24 cellular contexts compared by ENCODE assay signal in the genomic region with DNA sequence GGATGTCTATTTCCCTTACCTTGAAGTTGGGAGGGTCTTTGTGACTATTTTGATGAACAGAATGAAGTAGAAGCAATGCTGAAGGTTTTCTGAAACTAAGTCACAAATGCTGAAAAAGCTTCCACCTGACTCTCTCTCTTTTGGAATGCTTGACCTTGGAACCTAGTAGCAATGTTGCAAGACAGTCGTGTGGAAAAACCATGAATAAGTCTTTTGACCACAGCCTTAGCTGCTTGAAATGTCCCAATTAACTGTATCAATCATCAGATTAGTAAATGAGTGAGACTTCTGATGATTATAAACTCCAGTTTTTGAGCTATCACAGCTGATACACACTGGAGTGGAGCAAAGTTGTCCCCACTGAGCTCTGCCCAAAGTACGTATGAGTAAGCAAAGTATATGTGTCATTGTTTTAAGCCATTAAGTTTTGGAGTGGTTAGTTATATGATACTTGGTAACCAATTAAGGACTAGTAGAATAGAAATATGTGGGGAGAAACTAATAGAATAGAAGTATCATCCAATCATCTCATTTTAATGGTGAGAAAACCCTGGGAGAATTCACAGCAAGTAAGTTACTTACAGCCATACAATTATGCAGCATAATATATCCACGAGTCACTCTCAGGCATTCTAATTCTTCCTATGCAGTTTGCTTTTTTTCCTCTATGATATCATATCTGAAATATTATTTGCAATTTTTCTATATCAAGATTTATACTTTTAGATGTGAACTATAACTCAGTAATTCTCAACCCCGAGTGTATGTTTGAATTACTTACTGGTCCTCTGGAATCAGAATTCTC.
DNase-seq lines count a peak whose midpoint lies in the region; ATAC-seq and TF ChIP-seq lines count a peak whose summit lies in the region.
"Had no signal": no experiment of that assay in that cellular context is flagged by ENCODE, and none has a peak within 500 bp of the region (broad histone marks: within the 10 kb centered on the region; RNA-seq: fewer than 3 reads in every experiment).

No MANE protein-coding gene starts in this region.

- H3F3A ChIP-seq in PC-3 (ENCODE audit: low read length, unreplicated experiment): no peaks in the 10 kb centered on the region

- H4K20me1 ChIP-seq in PC-3 (ENCODE audit: low read length): no peaks in the 10 kb centered on the region
- H4K20me1 ChIP-seq: BLaER1 treated with 17β-estradiol and CSF1 and Interleukin-3, amounts not matched to agents 10 nM and 100 nM had no signal

- no peak overlapping the region for H2BK15ac ChIP-seq in mesenchymal stem cell (ENCODE audit: low read depth, poor library complexity, severe bottlenecking)

- 85% methylated on average over 2 of the region's 4 CpGs for WGBS in mesenchymal stem cell

- H3K9ac ChIP-seq in PC-3 (ENCODE audit: low read length): no peak overlapping the region
- H3K9ac ChIP-seq in mesenchymal stem cell (ENCODE audit: low read length): no peak overlapping the region
- H3K9ac ChIP-seq: BLaER1 treated with 17β-estradiol and CSF1 and Interleukin-3, amounts not matched to agents 10 nM and 100 nM had no signal

- no peak overlapping the region for H2BK12ac ChIP-seq in mesenchymal stem cell (ENCODE audit: low read length in 2 of 2)

- H3K4me2 ChIP-seq in PC-3 (ENCODE audit: low read length) (no peak overlapping the region), mesenchymal stem cell (ENCODE audit: low read length, poor library complexity, severe bottlenecking) (no peak overlapping the region)
- H3K4me2 ChIP-seq: BLaER1 treated with 17β-estradiol and CSF1 and Interleukin-3, amounts not matched to agents 10 nM and 100 nM had no signal

- H4K8ac ChIP-seq in mesenchymal stem cell (ENCODE audit: low read length): no peak overlapping the region

- H3K18ac ChIP-seq in mesenchymal stem cell (ENCODE audit: low read depth in 1 of 2, low read length in 2 of 2): no peak overlapping the region

- H3K79me2 ChIP-seq in PC-3 (ENCODE audit: low read length): no peaks in the 10 kb centered on the region

- H4K91ac ChIP-seq in mesenchymal stem cell (ENCODE audit: low read length): no peak overlapping the region

- no peak overlapping the region for H3K4ac ChIP-seq in mesenchymal stem cell (ENCODE audit: low read depth in 1 of 2, low read length in 2 of 2)

- no peaks in the 10 kb centered on the region for H3K9me2 ChIP-seq in PC-3 (replicated peaks; ENCODE audit: low read length)

- H2BK5ac ChIP-seq in mesenchymal stem cell (ENCODE audit: low read depth, low read length, poor library complexity, severe bottlenecking): no peak overlapping the region

- 0 out of 2 replicates have a peak overlapping the region, but pooled peaks have one; percentile 3 for H2AFZ ChIP-seq in PC-3 (ENCODE audit: low read length)
- H2AFZ ChIP-seq in mesenchymal stem cell (ENCODE audit: low read depth, low read length): no peak overlapping the region

- H3K4me1 ChIP-seq in PC-3 (ENCODE audit: insufficient read depth, low read length) (no peaks in the 10 kb centered on the region), mesenchymal stem cell (ENCODE audit: control insufficient read depth, insufficient read depth, low read depth, low read length) (peaks cover 2% of the 10 kb centered on the region)
- H3K4me1 ChIP-seq: ascending aorta; BLaER1 treated with 17β-estradiol and CSF1 and Interleukin-3, amounts not matched to agents 10 nM and 100 nM; gastroesophageal sphincter; upper lobe of right lung had no signal

- H3K27ac ChIP-seq in PC-3 (ENCODE audit: low read length) (no peak overlapping the region), mesenchymal stem cell (ENCODE audit: low read length, poor library complexity, severe bottlenecking) (no peak overlapping the region)
- H3K27ac ChIP-seq: ascending aorta; BLaER1 treated with 17β-estradiol and CSF1 and Interleukin-3, amounts not matched to agents 10 nM and 100 nM; gastroesophageal sphincter; upper lobe of right lung had no signal

- no peaks in the 10 kb centered on the region for H3K36me3 ChIP-seq in PC-3 (ENCODE audit: low read depth, low read length)
- H3K36me3 ChIP-seq in mesenchymal stem cell (ENCODE audit: control insufficient read depth in 1 of 2, insufficient read depth in 2 of 2, low read depth in 1 of 2, low read length in 2 of 2): no peaks in the 10 kb centered on the region
- H3K36me3 ChIP-seq: ascending aorta; BLaER1 treated with 17β-estradiol and CSF1 and Interleukin-3, amounts not matched to agents 10 nM and 100 nM; gastroesophageal sphincter; upper lobe of right lung had no signal

- no peaks in the 10 kb centered on the region for H3K27me3 ChIP-seq in PC-3 (ENCODE audit: low read length)
- no peaks in the 10 kb centered on the region for H3K27me3 ChIP-seq in mesenchymal stem cell (ENCODE audit: control insufficient read depth in 1 of 2, insufficient read depth in 1 of 2, low read length in 2 of 2)
- H3K27me3 ChIP-seq: ascending aorta; BLaER1 treated with 17β-estradiol and CSF1 and Interleukin-3, amounts not matched to agents 10 nM and 100 nM; gastroesophageal sphincter; upper lobe of right lung had no signal

- H3K4me3 ChIP-seq in PC-3 (ENCODE audit: low read length) (no peak overlapping the region), mesenchymal stem cell (ENCODE audit: insufficient read depth in 1 of 2, low read depth in 1 of 2, low read length in 2 of 2) (no peak overlapping the region)
- H3K4me3 ChIP-seq: ascending aorta; BLaER1 treated with 17β-estradiol and CSF1 and Interleukin-3, amounts not matched to agents 10 nM and 100 nM; gastroesophageal sphincter; lung; upper lobe of right lung had no signal

- no peaks in the 10 kb centered on the region for H3K79me1 ChIP-seq in mesenchymal stem cell (replicated peaks; ENCODE audit: low read length, poor library complexity, severe bottlenecking)

- no TSS peak for BruUV-seq in PC-3 (replicated peaks; lab: Mats Ljungman, UMichigan)

- H3K14ac ChIP-seq in mesenchymal stem cell (ENCODE audit: low read length in 2 of 2): no peak overlapping the region

- no peak overlapping the region for H2AK5ac ChIP-seq in mesenchymal stem cell (ENCODE audit: low read length, severe bottlenecking)

- DNase-seq in EL (peak; percentile 30), PC-3 (peak; percentile 12), dedifferentiated amniotic fluid mesenchymal stem cell (ENCODE audit: extremely low spot score) (peak; percentile 52), mesenchymal stem cell (peak; percentile 6), NOMO-1 (lab: John Stamatoyannopoulos, UW; ENCODE audit: unreplicated experiment in 2 of 2) (no peak)
- DNase-seq in stimulated activated CD4-positive, alpha-beta T cell treated with anti-CD3 and anti-CD28 coated beads, Interleukin-12 subunit alpha, Interleukin-12 subunit beta, amount 100 ng/mL, for 4 hours: no peak
- DNase-seq: activated B cell treated with CpG ODN at 0.5 μM for 24 hours; activated CD8-positive, alpha-beta memory T cell treated with anti-CD3 and anti-CD28 coated beads, Interleukin-2, amount 50 U/mL, for 4 hours; COR-L47; DMS79 treated with DMSO at 0.1 percent for 48 hours; effector CD4-positive, alpha-beta T cell; NCI-H2029 treated with DMSO at 0.1 percent for 48 hours; NCI-H2227 treated with DMSO at 0.1 percent for 48 hours; SHP77; stimulated activated CD4-positive, alpha-beta T cell treated with anti-CD3 and anti-CD28 coated beads, Interleukin-2, amount 100 ng/mL, for 24 hours; upper lobe of right lung had no signal

- no peak overlapping the region for H3K23ac ChIP-seq in mesenchymal stem cell (ENCODE audit: low read length in 2 of 2)

- CTCF ChIA-PET in PC-3 (lab: Charles Lee): no interaction called here

- POLR2A ChIA-PET in PC-3 (lab: Charles Lee; ENCODE audit: unreplicated experiment): no interaction called here

- intact Hi-C loops in PC-3 (cut with micrococcal nuclease): no loop called here

- ATAC-seq in PC-3: peak; percentile 58
- ATAC-seq in GM18517 (IDR thresholded peaks at IDR 0.05; ENCODE audit: unreplicated experiment): no peak
- ATAC-seq: activated naive CD4-positive, alpha-beta T cell treated with anti-CD3 and anti-CD28 coated beads, Interleukin-2, amount 50 U/mL, for 72 hours; esophagus mucosa; gastroesophageal sphincter; HCT116; upper lobe of right lung had no signal

- no peak for TF ChIP-seq CTCF in PC-3 (conservative IDR thresholded peaks at IDR 0.05; ENCODE audit: low read depth, low read length)

- H3K9me3 ChIP-seq in PC-3 (ENCODE audit: low read length) (no peaks in the 10 kb centered on the region), mesenchymal stem cell (ENCODE audit: control insufficient read depth, low read length) (no peaks in the 10 kb centered on the region)
- H3K9me3 ChIP-seq: ascending aorta; BLaER1 treated with 17β-estradiol and CSF1 and Interleukin-3, amounts not matched to agents 10 nM and 100 nM; gastroesophageal sphincter; upper lobe of right lung had no signal

- no peak overlapping the region for H2BK120ac ChIP-seq in mesenchymal stem cell (ENCODE audit: low read depth, low read length)

Comparison
In these comparisons a context has a peak if more than half of its experiments do, and no peak if none do; other contexts are left out.
1. DNase-seq: peak in EL (single experiment), PC-3 (single experiment), dedifferentiated amniotic fluid mesenchymal stem cell (single experiment) and mesenchymal stem cell (single experiment); none in stimulated activated CD4-positive, alpha-beta T cell treated with anti-CD3 and anti-CD28 coated beads, Interleukin-12 subunit alpha, Interleukin-12 subunit beta, amount 100 ng/mL, for 4 hours (single experiment) and NOMO-1 (0 of 2).